ENCODE assay signal across 1 cellular context in the genomic region with DNA sequence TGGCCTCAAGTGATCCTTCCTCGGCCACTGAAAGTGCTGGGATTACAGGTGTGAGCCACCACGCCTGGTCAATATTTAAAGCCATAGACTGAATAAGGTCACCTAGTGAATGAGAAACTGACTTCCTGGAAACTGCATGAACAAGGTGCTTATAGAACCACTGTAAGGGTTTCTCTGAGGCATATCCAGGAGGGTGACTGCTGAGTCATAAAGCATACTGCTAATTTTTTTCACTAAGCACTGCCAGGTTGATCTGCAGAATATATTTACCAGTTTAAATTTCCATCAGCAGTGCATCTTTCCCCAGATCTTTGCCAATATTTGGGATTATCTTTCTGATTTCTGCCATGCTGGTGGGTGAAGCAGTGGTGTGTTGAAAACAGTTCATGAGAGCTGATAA.
TF ChIP-seq lines count a peak whose summit lies in the region.

No MANE protein-coding gene starts in this region.

TF ChIP-seq in HCT116, 20 proteins besides CTCF, POLR2A, EP300 and RAD21 (continued from another document):
- TF ChIP-seq REST (IDR thresholded peaks at IDR 0.05; ENCODE audit: low read depth) (no peak), ZBTB33 (IDR thresholded peaks at IDR 0.05; ENCODE audit: extremely low read depth, insufficient replicate concordance, low read length) (no peak)
